Comparison of ENCODE assay signal across 1 cellular context in the genomic region with DNA sequence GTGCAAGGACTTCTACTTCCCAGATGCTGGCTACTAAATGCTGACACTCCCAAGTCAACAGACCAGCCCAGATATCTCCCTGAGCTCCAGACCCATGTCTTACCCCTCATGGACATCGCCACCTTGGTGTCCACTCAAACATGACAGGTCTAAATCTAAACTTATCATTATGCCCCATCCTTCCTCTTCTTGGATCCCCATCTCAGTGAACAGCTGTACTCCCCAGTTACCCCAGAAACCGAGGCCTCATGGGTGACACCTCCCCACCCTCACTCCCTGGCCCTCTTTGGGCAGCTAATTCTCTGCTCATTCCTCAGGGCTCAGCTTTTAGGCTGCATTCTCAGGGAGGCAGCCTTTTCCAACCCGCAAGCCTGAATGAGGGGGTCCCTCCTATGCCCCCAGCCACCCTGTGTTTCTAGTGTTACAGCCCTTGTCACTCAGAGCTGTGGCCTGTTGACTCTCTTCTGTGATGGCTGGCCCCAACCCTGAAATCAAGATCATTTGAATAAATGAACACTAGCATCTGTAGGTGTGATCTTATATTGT.
TF ChIP-seq lines count a peak whose summit lies in the region.

No MANE protein-coding gene starts in this region.

TF ChIP-seq in endothelial cell of umbilical vein, 7 proteins besides CTCF, POLR2A, EP300 and RAD21:
- TF ChIP-seq EZH2 (IDR thresholded peaks at IDR 0.05; ENCODE audit: borderline replicate concordance, low read depth, low read length, severe bottlenecking) (no peak), JUN (IDR thresholded peaks at IDR 0.05; ENCODE audit: borderline replicate concordance, insufficient read depth, insufficient read length, low read depth) (no peak), GATA2 (IDR thresholded peaks at IDR 0.05; ENCODE audit: insufficient read depth, insufficient read length, low read depth, low read length) (no peak), FOS (IDR thresholded peaks at IDR 0.05; ENCODE audit: borderline replicate concordance, insufficient read depth, low read length) (no peak), POLR2AphosphoS5 (IDR thresholded peaks at IDR 0.05; ENCODE audit: insufficient read depth, low read depth, low read length) (no peak), MYC (IDR thresholded peaks at IDR 0.05; ENCODE audit: low read depth, low read length) (no peak)
- TF ChIP-seq, protein P1, sequence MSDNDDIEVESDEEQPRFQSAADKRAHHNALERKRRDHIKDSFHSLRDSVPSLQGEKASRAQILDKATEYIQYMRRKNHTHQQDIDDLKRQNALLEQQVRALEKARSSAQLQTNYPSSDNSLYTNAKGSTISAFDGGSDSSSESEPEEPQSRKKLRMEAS (IDR thresholded peaks at IDR 0.05; ENCODE audit: insufficient read depth, insufficient read length): no peak
